In the genomic region with DNA sequence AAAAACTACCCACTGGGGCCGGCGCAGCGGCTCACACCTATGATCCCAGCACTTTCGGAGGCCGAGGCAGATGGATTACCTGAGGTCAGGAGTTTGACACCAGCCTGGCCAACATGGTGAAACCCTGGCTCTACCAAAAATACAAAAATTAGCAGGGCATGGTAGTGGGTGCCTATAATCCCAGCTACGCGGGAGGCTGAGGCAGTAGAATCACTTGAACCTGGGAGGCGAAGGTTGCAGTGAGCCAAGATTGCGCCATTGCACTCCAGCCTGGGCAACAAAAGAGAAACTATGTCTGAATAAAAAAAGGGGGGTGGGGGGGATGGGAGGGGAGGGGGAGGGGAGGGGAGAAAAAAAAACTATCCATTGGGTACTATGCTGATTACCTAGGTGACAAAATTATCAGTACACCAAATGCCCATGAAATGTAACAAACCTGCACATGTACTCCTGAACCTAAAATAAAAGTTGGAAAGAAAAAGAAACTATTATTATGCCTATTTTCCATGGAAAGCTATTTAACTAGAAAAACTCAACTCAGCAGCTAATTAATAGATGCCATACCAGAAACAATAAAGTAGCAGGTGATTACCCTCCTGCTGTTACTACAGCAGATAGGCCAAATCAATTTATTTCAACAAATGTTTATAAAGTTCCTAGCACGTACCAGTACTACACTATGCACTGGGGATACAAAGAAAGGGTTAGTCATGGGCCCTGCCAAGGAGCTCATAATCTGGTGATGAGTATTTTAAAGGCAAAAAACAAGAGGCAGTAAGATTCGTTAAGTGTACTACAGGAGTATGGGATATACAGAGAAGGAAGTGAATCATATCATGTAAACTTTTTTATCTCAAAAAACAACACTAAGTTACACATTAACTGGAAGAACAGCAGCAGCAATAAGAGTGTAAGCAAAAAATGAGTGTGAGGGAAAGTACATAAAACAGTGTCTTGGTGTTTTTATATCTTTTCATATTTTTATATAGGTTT, we compare ENCODE assay signal across 7 cellular contexts.
DNase-seq lines count a peak whose midpoint lies in the region; ATAC-seq, FAIRE-seq and TF ChIP-seq lines count a peak whose summit lies in the region.

No MANE protein-coding gene starts in this region.

- H4K20me1 ChIP-seq in HepG2 (ENCODE audit: insufficient read depth, low read length), result no peaks in the 10 kb centered on the region

- H3K4me3 ChIP-seq in RWPE2 (ENCODE audit: severe bottlenecking) (no peak overlapping the region), HepG2 (replicated peaks in 1 of 3; ENCODE audit: insufficient read depth in 1 of 3, low read depth in 2 of 3, low read length in 3 of 3) (peak overlapping the region in 1 of 3 experiments; percentile 11; a peak in 2 of 6 replicates), esophagus muscularis mucosa (no peak overlapping the region)

- in situ Hi-C loops in HepG2 (cut with HindIII; ENCODE audit: extremely low pct_ligation_motif_present, low pct_unique_long_range_greater_than_20kb), result no loop called here

- intact Hi-C loops in HepG2 (cut with micrococcal nuclease; ENCODE audit: unreplicated experiment), result loop anchor here (5.0 kb wide), 1 partner anchor 113 kb away; a partner anchor contains a TSS
- intact Hi-C loops in esophagus muscularis mucosa (cut with DNase I), result no loop called here

- 52% methylated on average over 11 of the region's 11 CpGs for WGBS in HepG2 (ENCODE audit: low lambda C conversion rate)
- WGBS in esophagus muscularis mucosa, result 89% methylated on average over 11 of the region's 11 CpGs

- no peak for TF ChIP-seq POLR2A in HepG2 (IDR thresholded peaks at IDR 0.05; ENCODE audit: insufficient read depth in 1 of 2, low read depth in 2 of 2, low read length in 2 of 2)
- no peak for TF ChIP-seq POLR2A in esophagus muscularis mucosa (IDR thresholded peaks at IDR 0.05; ENCODE audit: low read depth)

- ATAC-seq in GM19043 (IDR thresholded peaks at IDR 0.05; ENCODE audit: low read depth, unreplicated experiment), result peak; percentile 96
- peak; percentile 75 for ATAC-seq in HG02852 (IDR thresholded peaks at IDR 0.05; ENCODE audit: unreplicated experiment)
- peak; percentile 100 for ATAC-seq in RWPE2 (ENCODE audit: low read depth)
- peak; percentile 92 for ATAC-seq in HepG2

- H3K36me3 ChIP-seq in RWPE2 (ENCODE audit: low read depth), result no peaks in the 10 kb centered on the region
- H3K36me3 ChIP-seq in HepG2 (replicated peaks in 1 of 2; ENCODE audit: control insufficient read depth in 1 of 2, insufficient read depth in 2 of 2, low read length in 2 of 2), result no peaks in the 10 kb centered on the region
- H3K36me3 ChIP-seq in esophagus muscularis mucosa, result no peaks in the 10 kb centered on the region

- DNase-seq in RWPE2 (ENCODE audit: low spot score) (no peak), HepG2 (ENCODE audit: low spot score) (peak; percentile 44), NCI-H2171 treated with DMSO at 0.1 percent for 48 hours (lab: John Stamatoyannopoulos, UW) (no peak), esophagus muscularis mucosa (ENCODE audit: extremely low spot score) (no peak)
- DNase-seq in effector CD8-positive, alpha-beta T cell (lab: John Stamatoyannopoulos, UW), result no peak

- TF ChIP-seq RAD21 in HepG2 (CRISPR knock-in tag; IDR thresholded peaks at IDR 0.05), result no peak

- no peak for FAIRE-seq in HepG2 (lab: Jason Lieb, UNC)

- H3K79me2 ChIP-seq in HepG2 (ENCODE audit: insufficient read depth, low read length), result no peaks in the 10 kb centered on the region

- H3K27me3 ChIP-seq in RWPE2 (ENCODE audit: insufficient read depth, poor library complexity, severe bottlenecking) (no peaks in the 10 kb centered on the region), HepG2 (ENCODE audit: control insufficient read depth in 1 of 2, insufficient read depth in 2 of 2, low read length in 2 of 2) (no peaks in the 10 kb centered on the region), esophagus muscularis mucosa (no peaks in the 10 kb centered on the region)

- POLR2A ChIA-PET in HepG2 (lab: Yijun Ruan, JAX), result interaction anchor here (1.8 kb wide), 1 partner anchor 112 kb away, joined by 12 read pairs; a partner anchor contains a TSS

- H3K9me3 ChIP-seq in RWPE2 (ENCODE audit: severe bottlenecking), result no peaks in the 10 kb centered on the region
- H3K9me3 ChIP-seq in HepG2 (ENCODE audit: low read length), result no peaks in the 10 kb centered on the region
- H3K9me3 ChIP-seq in esophagus muscularis mucosa, result peaks cover 0 to 19% (median 7%) of the 10 kb centered on the region in 4 donors

- TF ChIP-seq EP300 in HepG2 (IDR thresholded peaks at IDR 0.05; ENCODE audit: low read depth in 2 of 2, low read length in 2 of 2) (peak in 1 of 2 experiments; percentile 65; a peak in 1 of 4 replicates), HepG2 (CRISPR knock-in tag; IDR thresholded peaks at IDR 0.05; ENCODE audit: borderline replicate concordance) (no peak), esophagus muscularis mucosa (IDR thresholded peaks at IDR 0.05) (no peak)

- CTCF ChIA-PET in HepG2 (lab: Yijun Ruan, JAX; ENCODE audit: low intra/inter-chr PET ratio, low total read pairs), result no interaction called here

- peak overlapping the region; percentile 70 for H3K4me2 ChIP-seq in HepG2 (ENCODE audit: low read depth, low read length)

- H3K9ac ChIP-seq in HepG2 (ENCODE audit: insufficient read depth, low read depth, low read length), result no peak overlapping the region

- H2AFZ ChIP-seq in HepG2 (ENCODE audit: low read length), result no peak overlapping the region

- no TSS peak for BruUV-seq in HepG2 (replicated peaks; lab: Mats Ljungman, UMichigan)

- H3K27ac ChIP-seq in RWPE2 (ENCODE audit: poor library complexity, severe bottlenecking) (peak overlapping the region; percentile 54), HepG2 (ENCODE audit: extremely low read length, insufficient read depth, low read length) (no peak overlapping the region), esophagus muscularis mucosa (replicated peaks in 1 of 4) (no peak overlapping the region)

- H3K4me1 ChIP-seq in RWPE2 (ENCODE audit: insufficient read depth, poor library complexity, severe bottlenecking) (peaks cover 9% of the 10 kb centered on the region), HepG2 (ENCODE audit: insufficient read depth, low read length) (peaks cover 19% of the 10 kb centered on the region), esophagus muscularis mucosa (no peaks in the 10 kb centered on the region)

- TF ChIP-seq CTCF in RWPE2 (IDR thresholded peaks at IDR 0.05; ENCODE audit: poor library complexity, severe bottlenecking), result no peak
- no peak for TF ChIP-seq CTCF in HepG2 (CRISPR knock-in tag; IDR thresholded peaks at IDR 0.05)
- no peak for TF ChIP-seq CTCF in esophagus muscularis mucosa (IDR thresholded peaks at IDR 0.05)

TF ChIP-seq in HepG2, 621 proteins besides CTCF, POLR2A, EP300 and RAD21 (continues in another document):
- no peak for TF ChIP-seq FOXA1 (IDR thresholded peaks at IDR 0.05)
- TF ChIP-seq FOXA1 (CRISPR knock-in tag; IDR thresholded peaks at IDR 0.05), result 0 out of 2 replicates have a peak, but pooled peaks have one; percentile 39
- no peak for TF ChIP-seq TP53 (CRISPR knock-in tag; conservative IDR thresholded peaks at IDR 0.05)
- no peak for TF ChIP-seq CENPX (CRISPR knock-in tag; IDR thresholded peaks at IDR 0.05)
- TF ChIP-seq SOX13 (IDR thresholded peaks at IDR 0.05), result no peak
- TF ChIP-seq SOX13 (CRISPR knock-in tag; conservative IDR thresholded peaks at IDR 0.05 in 1 of 2, IDR thresholded peaks at IDR 0.05 in 1 of 2), result peak in 1 of 2 experiments; percentile 39; a peak in 1 of 4 replicates
- TF ChIP-seq PPARG (CRISPR knock-in tag; conservative IDR thresholded peaks at IDR 0.05), result no peak
- no peak for TF ChIP-seq TEAD2 (CRISPR knock-in tag; IDR thresholded peaks at IDR 0.05)
- TF ChIP-seq, protein P1, sequence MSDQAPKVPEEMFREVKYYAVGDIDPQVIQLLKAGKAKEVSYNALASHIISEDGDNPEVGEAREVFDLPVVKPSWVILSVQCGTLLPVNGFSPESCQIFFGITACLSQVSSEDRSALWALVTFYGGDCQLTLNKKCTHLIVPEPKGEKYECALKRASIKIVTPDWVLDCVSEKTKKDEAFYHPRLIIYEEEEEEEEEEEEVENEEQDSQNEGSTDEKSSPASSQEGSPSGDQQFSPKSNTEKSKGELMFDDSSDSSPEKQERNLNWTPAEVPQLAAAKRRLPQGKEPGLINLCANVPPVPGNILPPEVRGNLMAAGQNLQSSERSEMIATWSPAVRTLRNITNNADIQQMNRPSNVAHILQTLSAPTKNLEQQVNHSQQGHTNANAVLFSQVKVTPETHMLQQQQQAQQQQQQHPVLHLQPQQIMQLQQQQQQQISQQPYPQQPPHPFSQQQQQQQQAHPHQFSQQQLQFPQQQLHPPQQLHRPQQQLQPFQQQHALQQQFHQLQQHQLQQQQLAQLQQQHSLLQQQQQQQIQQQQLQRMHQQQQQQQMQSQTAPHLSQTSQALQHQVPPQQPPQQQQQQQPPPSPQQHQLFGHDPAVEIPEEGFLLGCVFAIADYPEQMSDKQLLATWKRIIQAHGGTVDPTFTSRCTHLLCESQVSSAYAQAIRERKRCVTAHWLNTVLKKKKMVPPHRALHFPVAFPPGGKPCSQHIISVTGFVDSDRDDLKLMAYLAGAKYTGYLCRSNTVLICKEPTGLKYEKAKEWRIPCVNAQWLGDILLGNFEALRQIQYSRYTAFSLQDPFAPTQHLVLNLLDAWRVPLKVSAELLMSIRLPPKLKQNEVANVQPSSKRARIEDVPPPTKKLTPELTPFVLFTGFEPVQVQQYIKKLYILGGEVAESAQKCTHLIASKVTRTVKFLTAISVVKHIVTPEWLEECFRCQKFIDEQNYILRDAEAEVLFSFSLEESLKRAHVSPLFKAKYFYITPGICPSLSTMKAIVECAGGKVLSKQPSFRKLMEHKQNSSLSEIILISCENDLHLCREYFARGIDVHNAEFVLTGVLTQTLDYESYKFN (CRISPR knock-in tag; conservative IDR thresholded peaks at IDR 0.05), result peak; percentile 59
- no peak for TF ChIP-seq ATF7 (IDR thresholded peaks at IDR 0.05)
- no peak for TF ChIP-seq ATF7 (CRISPR knock-in tag; IDR thresholded peaks at IDR 0.05)
- TF ChIP-seq, protein P2, sequence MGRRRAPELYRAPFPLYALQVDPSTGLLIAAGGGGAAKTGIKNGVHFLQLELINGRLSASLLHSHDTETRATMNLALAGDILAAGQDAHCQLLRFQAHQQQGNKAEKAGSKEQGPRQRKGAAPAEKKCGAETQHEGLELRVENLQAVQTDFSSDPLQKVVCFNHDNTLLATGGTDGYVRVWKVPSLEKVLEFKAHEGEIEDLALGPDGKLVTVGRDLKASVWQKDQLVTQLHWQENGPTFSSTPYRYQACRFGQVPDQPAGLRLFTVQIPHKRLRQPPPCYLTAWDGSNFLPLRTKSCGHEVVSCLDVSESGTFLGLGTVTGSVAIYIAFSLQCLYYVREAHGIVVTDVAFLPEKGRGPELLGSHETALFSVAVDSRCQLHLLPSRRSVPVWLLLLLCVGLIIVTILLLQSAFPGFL (CRISPR knock-in tag; IDR thresholded peaks at IDR 0.05), result no peak
